16 cellular contexts compared by ENCODE assay signal in genomic region chr17:9241774-9242496, GRCh38.
DNase-seq lines count a peak whose midpoint lies in the region; ATAC-seq and TF ChIP-seq lines count a peak whose summit lies in the region.
"Had no signal": no experiment of that assay in that cellular context is flagged by ENCODE, and none has a peak within 500 bp of the region (broad histone marks: within the 10 kb centered on the region; RNA-seq: fewer than 3 reads in every experiment).

No MANE protein-coding gene starts in this region.

- no peak overlapping the region for H3K27ac ChIP-seq in CD8-positive, alpha-beta T cell (ENCODE audit: low read depth, low read length)
- H3K27ac ChIP-seq in ascending aorta: peak overlapping the region; percentile 99 to 100
- peak overlapping the region; percentile 98 to 99 for H3K27ac ChIP-seq in right atrium auricular region
- H3K27ac ChIP-seq in skeletal muscle tissue (ENCODE audit: low read depth, low read length): peak overlapping the region; percentile 99

- intact Hi-C loops in CD8-positive, alpha-beta T cell (cut with DNase I, micrococcal nuclease): no loop called here
- intact Hi-C loops in ascending aorta (cut with DNase I): loop anchor here (2.0 to 5.0 kb wide), 3 partner anchors 23 to 120 kb away; no protein-coding TSS in a partner anchor

- H3K4me3 Mint-ChIP-seq in CD8-positive, alpha-beta T cell: peak overlapping the region; percentile 72
- H3K4me3 Mint-ChIP-seq: activated CD8-positive, alpha-beta T cell treated with anti-CD3 and anti-CD28 coated beads, Interleukin-2, amount 10 ng/mL, durations not matched to agents 7 days and 5 days had no signal

- peak overlapping the region; percentile 78 for H3K27ac Mint-ChIP-seq in CD8-positive, alpha-beta T cell
- H3K27ac Mint-ChIP-seq: activated CD8-positive, alpha-beta T cell treated with anti-CD3 and anti-CD28 coated beads, Interleukin-2, amount 10 ng/mL, durations not matched to agents 7 days and 5 days had no signal

- no peak for TF ChIP-seq CTCF in CD8-positive, alpha-beta T cell (IDR thresholded peaks at IDR 0.05)
- TF ChIP-seq CTCF in ascending aorta (IDR thresholded peaks at IDR 0.05) (no peak), right atrium auricular region (IDR thresholded peaks at IDR 0.05) (no peak)

- H3K9ac ChIP-seq in skeletal muscle tissue (ENCODE audit: low read depth in 1 of 3, low read length in 3 of 3): peak overlapping the region in 2 of 3 donors; percentile 45 to 51

- H3K4me1 Mint-ChIP-seq in CD8-positive, alpha-beta T cell (ENCODE audit: low read depth): peaks cover 13% of the 10 kb centered on the region

- no peak for ATAC-seq in CD8-positive, alpha-beta T cell
- no peak for ATAC-seq in GM18511 (IDR thresholded peaks at IDR 0.05; ENCODE audit: unreplicated experiment)
- ATAC-seq: activated CD8-positive, alpha-beta T cell treated with anti-CD3 and anti-CD28 coated beads, Interleukin-2, amount 10 ng/mL, durations not matched to agents 7 days and 5 days; Panc1 had no signal

- no peaks in the 10 kb centered on the region for H3K27me3 Mint-ChIP-seq in CD8-positive, alpha-beta T cell (ENCODE audit: low read depth)

- no peaks in the 10 kb centered on the region for H3K36me3 ChIP-seq in CD8-positive, alpha-beta T cell (ENCODE audit: insufficient read depth, low read length)
- H3K36me3 ChIP-seq in ascending aorta (no peaks in the 10 kb centered on the region), right atrium auricular region (no peaks in the 10 kb centered on the region), skeletal muscle tissue (ENCODE audit: control insufficient read depth in 3 of 3, insufficient read depth in 3 of 3, low read length in 3 of 3) (no peaks in the 10 kb centered on the region), H7 (replicated peaks; ENCODE audit: control insufficient read depth, insufficient read depth, low read length) (no peaks in the 10 kb centered on the region)
- H3K36me3 ChIP-seq: pancreas had no signal

- peaks cover 15% of the 10 kb centered on the region for H3K4me1 ChIP-seq in CD8-positive, alpha-beta T cell (ENCODE audit: insufficient read depth, low read length)
- H3K4me1 ChIP-seq in ascending aorta (peaks cover 21 to 57% of the 10 kb centered on the region in 2 donors), right atrium auricular region (peaks cover 0 to 69% of the 10 kb centered on the region in 2 donors), skeletal muscle tissue (ENCODE audit: control insufficient read depth in 3 of 3, insufficient read depth in 3 of 3, low read length in 3 of 3) (peaks cover 29 to 46% (median 35%) of the 10 kb centered on the region in 3 donors)

- CTCF ChIA-PET in CD8-positive, alpha-beta T cell (lab: Charles Lee): interaction anchor here (1.1 kb wide), 1 partner anchor 306 kb away, joined by 3 read pairs; no protein-coding TSS in a partner anchor

- H3K9me3 Mint-ChIP-seq in CD8-positive, alpha-beta T cell: no peaks in the 10 kb centered on the region

- DNase-seq in CD8-positive, alpha-beta T cell: no peak
- DNase-seq in ascending aorta (ENCODE audit: low spot score in 2 of 2) (no peak), right atrium auricular region (ENCODE audit: low spot score) (no peak), H7 (no peak), GF-D8 (lab: John Stamatoyannopoulos, UW) (no peak), SIG-M5 treated with dmso at 0.1 percent for 504 hours (lab: John Stamatoyannopoulos, UW; ENCODE audit: unreplicated experiment) (no peak)
- DNase-seq: activated CD8-positive, alpha-beta T cell treated with anti-CD3 and anti-CD28 coated beads, Interleukin-2, amount 10 ng/mL, durations not matched to agents 7 days and 5 days; activated naive CD4-positive, alpha-beta T cell treated with Interleukin-2 at 50 U/mL for 16 hours; effector CD8-positive, alpha-beta T cell; MM.1S; stimulated activated CD4-positive, alpha-beta T cell treated with anti-CD3 and anti-CD28 coated beads, Interleukin-1b, Interleukin-23, amount 100 ng/mL, for 48 hours; T1000 had no signal

- no peaks in the 10 kb centered on the region for H3K9me3 ChIP-seq in CD8-positive, alpha-beta T cell (ENCODE audit: low read length)
- H3K9me3 ChIP-seq in ascending aorta: no peaks in the 10 kb centered on the region
- no peaks in the 10 kb centered on the region for H3K9me3 ChIP-seq in right atrium auricular region
- H3K9me3 ChIP-seq in skeletal muscle tissue (ENCODE audit: control insufficient read depth in 3 of 3, low read length in 3 of 3): no peaks in the 10 kb centered on the region
- H3K9me3 ChIP-seq: pancreas had no signal

- POLR2A ChIA-PET in CD8-positive, alpha-beta T cell (lab: Charles Lee): no interaction called here

- no peak overlapping the region for H3K4me3 ChIP-seq in CD8-positive, alpha-beta T cell (ENCODE audit: low read depth, low read length)
- H3K4me3 ChIP-seq in ascending aorta (peak overlapping the region in 1 of 2 donors; percentile 15), right atrium auricular region (no peak overlapping the region), skeletal muscle tissue (ENCODE audit: low read length in 3 of 3) (no peak overlapping the region), H7 (ENCODE audit: insufficient read depth, low read depth, low read length) (no peak overlapping the region)
- H3K4me3 ChIP-seq: pancreas had no signal

- H3K36me3 Mint-ChIP-seq in CD8-positive, alpha-beta T cell: peaks cover 2% of the 10 kb centered on the region

- no peaks in the 10 kb centered on the region for H3K27me3 ChIP-seq in CD8-positive, alpha-beta T cell (ENCODE audit: insufficient read depth, low read length)
- no peaks in the 10 kb centered on the region for H3K27me3 ChIP-seq in ascending aorta
- no peaks in the 10 kb centered on the region for H3K27me3 ChIP-seq in right atrium auricular region
- no peaks in the 10 kb centered on the region for H3K27me3 ChIP-seq in skeletal muscle tissue (ENCODE audit: control insufficient read depth in 3 of 3, insufficient read depth in 3 of 3, low read length in 3 of 3)
- peaks cover 3% of the 10 kb centered on the region for H3K27me3 ChIP-seq in H7 (ENCODE audit: control insufficient read depth, insufficient read depth, low read length)
- H3K27me3 ChIP-seq: pancreas had no signal
